Comparison of ENCODE assay signal across 12 cellular contexts in genomic region chr7:2941201-2941859, GRCh38.
DNase-seq lines count a peak whose midpoint lies in the region; ATAC-seq lines count a peak whose summit lies in the region.
"Had no signal": no experiment of that assay in that cellular context is flagged by ENCODE, and none has a peak within 500 bp of the region (broad histone marks: within the 10 kb centered on the region; RNA-seq: fewer than 3 reads in every experiment).

No MANE protein-coding gene starts in this region.

- ATAC-seq in sciatic nerve (no peak), GM18517 (IDR thresholded peaks at IDR 0.05; ENCODE audit: unreplicated experiment) (no peak), GM18907 (IDR thresholded peaks at IDR 0.05; ENCODE audit: unreplicated experiment) (no peak)
- ATAC-seq: HepG2, right lobe of liver had no signal

- H3K4me1 Mint-ChIP-seq in activated naive CD8-positive, alpha-beta T cell treated with anti-CD3 and anti-CD28 coated beads for 36 hours = peaks cover 13% of the 10 kb centered on the region

- H3K9me3 Mint-ChIP-seq in activated naive CD8-positive, alpha-beta T cell treated with anti-CD3 and anti-CD28 coated beads for 36 hours = no peaks in the 10 kb centered on the region

- H3K4me3 Mint-ChIP-seq in activated naive CD8-positive, alpha-beta T cell treated with anti-CD3 and anti-CD28 coated beads for 36 hours = no peak overlapping the region

- in situ Hi-C loops in KBM-7 (cut with MboI; ENCODE audit: low pct_unique_long_range_greater_than_20kb, low sequenced_read_pairs) = no loop called here

- H3K27ac Mint-ChIP-seq in activated naive CD8-positive, alpha-beta T cell treated with anti-CD3 and anti-CD28 coated beads for 36 hours = peak overlapping the region; percentile 54

- intact Hi-C loops in sciatic nerve (cut with DNase I) = no loop called here

- peak; percentile 4 for DNase-seq in activated T-cell treated with anti-CD3 and anti-CD28 coated beads, Interleukin-2, amount 50 U/mL, for 1 hour
- no peak for DNase-seq in activated T-cell treated with anti-CD3 and anti-CD28 coated beads, Interleukin-2, amount 50 U/mL, for 48 hours
- DNase-seq in KBM-7 (peak; percentile 90), sciatic nerve (ENCODE audit: low spot score) (peak; percentile 12), NCI-H2227 treated with DMSO at 0.1 percent for 48 hours (lab: John Stamatoyannopoulos, UW) (no peak)
- DNase-seq in activated naive CD8-positive, alpha-beta T cell treated with anti-CD3 and anti-CD28 coated beads for 36 hours = no peak
- DNase-seq: central memory CD4-positive, alpha-beta T cell; NK-92 treated with Interleukin-12 subunit alpha and Interleukin-12 subunit beta, amount 100 ng/mL, for 24 hours; right lobe of liver had no signal

- H3K27me3 Mint-ChIP-seq in activated naive CD8-positive, alpha-beta T cell treated with anti-CD3 and anti-CD28 coated beads for 36 hours = no peaks in the 10 kb centered on the region

- peaks cover 48% of the 10 kb centered on the region for H3K36me3 Mint-ChIP-seq in activated naive CD8-positive, alpha-beta T cell treated with anti-CD3 and anti-CD28 coated beads for 36 hours

Comparison
In these comparisons a context has a peak if more than half of its experiments do, and no peak if none do; other contexts are left out.
1. DNase-seq: peak in activated T-cell treated with anti-CD3 and anti-CD28 coated beads, Interleukin-2, amount 50 U/mL, for 1 hour (single experiment), KBM-7 (single experiment) and sciatic nerve (single experiment); none in activated T-cell treated with anti-CD3 and anti-CD28 coated beads, Interleukin-2, amount 50 U/mL, for 48 hours (0 of 2), activated naive CD8-positive, alpha-beta T cell treated with anti-CD3 and anti-CD28 coated beads for 36 hours (single experiment) and NCI-H2227 treated with DMSO at 0.1 percent for 48 hours (single experiment).